ENCODE assay signal across 10 cellular contexts in genomic region chr6:132391391-132392291, GRCh38. TPM values are rescaled to one million over a fixed set of nuclear protein-coding genes. Genes with fewer than 3 reads are reported as not detected.
A peak's percentile ranks its signal among the peaks of the same experiment; 100 is the strongest.
DNase-seq lines count a peak whose midpoint lies in the region; ATAC-seq, FAIRE-seq and TF ChIP-seq lines count a peak whose summit lies in the region.
"Had no signal": no experiment of that assay in that cellular context is flagged by ENCODE, and none has a peak within 500 bp of the region (broad histone marks: within the 10 kb centered on the region; RNA-seq: fewer than 3 reads in every experiment).

No MANE protein-coding gene starts in this region.

- no peak for ATAC-seq in GM21529 (IDR thresholded peaks at IDR 0.05; ENCODE audit: unreplicated experiment)
- ATAC-seq in activated CD4-positive, CD25-positive, alpha-beta regulatory T cell treated with anti-CD3 and anti-CD28 coated beads, Interleukin-2, amount 50 U/mL, for 24 hours: no peak

- H3K4me3 ChIP-seq in HUES48 (ENCODE audit: low read depth, low read length) (no peak overlapping the region), kidney (ENCODE audit: low read length in 2 of 2) (no peak overlapping the region), stomach (no peak overlapping the region)

- H3K27me3 ChIP-seq in HUES48 (ENCODE audit: control insufficient read depth, insufficient read depth, low read length): no peaks in the 10 kb centered on the region
- no peaks in the 10 kb centered on the region for H3K27me3 ChIP-seq in stomach

- 54 to 65% (median 60%) methylated on average over 12 of the region's 12 CpGs for WGBS in stomach, 5 donors

- H3K9me3 Mint-ChIP-seq in chondrocyte (ENCODE audit: low read depth): peaks cover 24% of the 10 kb centered on the region

- TF ChIP-seq EP300 in stomach (IDR thresholded peaks at IDR 0.05): no peak

- peaks cover 13% of the 10 kb centered on the region for H3K4me1 ChIP-seq in HUES48 (ENCODE audit: control insufficient read depth, insufficient read depth, low read length)
- H3K4me1 ChIP-seq in kidney (ENCODE audit: control insufficient read depth in 1 of 2, insufficient read depth in 1 of 2, low read depth in 1 of 2, low read length in 2 of 2): no peaks in the 10 kb centered on the region
- no peaks in the 10 kb centered on the region for H3K4me1 ChIP-seq in stomach

- no peak for TF ChIP-seq POLR2A in stomach (IDR thresholded peaks at IDR 0.05)

- H3K36me3 Mint-ChIP-seq in chondrocyte (ENCODE audit: low read depth): peaks cover 13% of the 10 kb centered on the region

- no peak for TF ChIP-seq CTCF in chondrocyte (IDR thresholded peaks at IDR 0.05)
- no peak for TF ChIP-seq CTCF in kidney (IDR thresholded peaks at IDR 0.05; ENCODE audit: borderline replicate concordance, extremely low read depth, insufficient read depth)
- TF ChIP-seq CTCF in stomach (IDR thresholded peaks at IDR 0.05): no peak

- no peak overlapping the region for H3K9ac ChIP-seq in HUES48 (ENCODE audit: low read depth, low read length)
- H3K9ac ChIP-seq in kidney (ENCODE audit: low read length in 2 of 2): no peak overlapping the region

- H3K4me1 Mint-ChIP-seq in chondrocyte (ENCODE audit: low read depth): peaks cover 24% of the 10 kb centered on the region

- H3K36me3 ChIP-seq in HUES48 (ENCODE audit: control insufficient read depth, insufficient read depth, low read length): no peaks in the 10 kb centered on the region
- H3K36me3 ChIP-seq in kidney (ENCODE audit: control insufficient read depth in 1 of 2, insufficient read depth in 2 of 2, low read length in 2 of 2): no peaks in the 10 kb centered on the region
- no peaks in the 10 kb centered on the region for H3K36me3 ChIP-seq in stomach

- peak overlapping the region; percentile 57 for H3K27ac Mint-ChIP-seq in chondrocyte (ENCODE audit: unreplicated experiment)

- DNase-seq in chondrocyte (ENCODE audit: low spot score) (no peak), kidney (peak; percentile 74), stomach (no peak), KBM-7 (no peak), frontal cortex (ENCODE audit: low spot score in 2 of 2) (no peak)
- DNase-seq: aorta, NCI-H1105 treated with DMSO at 0.1 percent for 48 hours had no signal

- peak overlapping the region; percentile 16 for H3K27ac ChIP-seq in HUES48 (ENCODE audit: low read depth, low read length)
- peak overlapping the region in 1 of 2 donors; percentile 13 for H3K27ac ChIP-seq in kidney (ENCODE audit: low read depth in 2 of 2, low read length in 2 of 2)
- peak overlapping the region in 4 of 5 donors; percentile 13 to 67 (median 38) for H3K27ac ChIP-seq in stomach

- intact Hi-C loops in kidney (cut with DNase I): no loop called here
- intact Hi-C loops in stomach (cut with DNase I; ENCODE audit: low total_unique reads): loop anchor here (10.0 kb wide), 1 partner anchor 87 kb away; no protein-coding TSS in a partner anchor

- FAIRE-seq in kidney (lab: Jason Lieb, UNC): no peak
- no peak for FAIRE-seq in frontal cortex (lab: Jason Lieb, UNC)

- in situ Hi-C loops in KBM-7 (cut with MboI; ENCODE audit: low pct_unique_long_range_greater_than_20kb, low sequenced_read_pairs): no loop called here

- peak overlapping the region; percentile 21 for H3K4me3 Mint-ChIP-seq in chondrocyte (ENCODE audit: unreplicated experiment)

- no peaks in the 10 kb centered on the region for H3K27me3 Mint-ChIP-seq in chondrocyte (ENCODE audit: low read depth)

- H3K9me3 ChIP-seq in HUES48 (ENCODE audit: control insufficient read depth, insufficient read depth, low read length): no peaks in the 10 kb centered on the region
- peaks cover 4 to 7% of the 10 kb centered on the region in 2 donors for H3K9me3 ChIP-seq in kidney (ENCODE audit: control insufficient read depth in 1 of 2, low read length in 2 of 2)
- peaks cover 0 to 18% (median 5%) of the 10 kb centered on the region in 4 donors for H3K9me3 ChIP-seq in stomach

RNA-seq across cellular contexts. Expression of gene MOXD1, which starts 9.6 kb away (rescaled TPM):
- total RNA-seq in chondrocyte: 9.0 to 14.3 TPM (median 9.1 TPM) in 3 replicates
- 35.9 TPM for total RNA-seq in kidney
- polyA plus RNA-seq in kidney (ENCODE audit: insufficient read depth, low read depth, low replicate concordance): 11.6 TPM
- 10 to 100 TPM in 2 of 5 donors, 1 to 10 TPM in 3; 2.2 to 16.9 (median 4.5) TPM for total RNA-seq in stomach
- polyA plus RNA-seq in stomach: 10 to 100 TPM in 1 of 3 donors, 1 to 10 TPM in 2; 2.1 to 14.8 (median 3.4) TPM
- 15.9 TPM for total RNA-seq in frontal cortex
